14 cellular contexts compared by ENCODE assay signal in the genomic region with DNA sequence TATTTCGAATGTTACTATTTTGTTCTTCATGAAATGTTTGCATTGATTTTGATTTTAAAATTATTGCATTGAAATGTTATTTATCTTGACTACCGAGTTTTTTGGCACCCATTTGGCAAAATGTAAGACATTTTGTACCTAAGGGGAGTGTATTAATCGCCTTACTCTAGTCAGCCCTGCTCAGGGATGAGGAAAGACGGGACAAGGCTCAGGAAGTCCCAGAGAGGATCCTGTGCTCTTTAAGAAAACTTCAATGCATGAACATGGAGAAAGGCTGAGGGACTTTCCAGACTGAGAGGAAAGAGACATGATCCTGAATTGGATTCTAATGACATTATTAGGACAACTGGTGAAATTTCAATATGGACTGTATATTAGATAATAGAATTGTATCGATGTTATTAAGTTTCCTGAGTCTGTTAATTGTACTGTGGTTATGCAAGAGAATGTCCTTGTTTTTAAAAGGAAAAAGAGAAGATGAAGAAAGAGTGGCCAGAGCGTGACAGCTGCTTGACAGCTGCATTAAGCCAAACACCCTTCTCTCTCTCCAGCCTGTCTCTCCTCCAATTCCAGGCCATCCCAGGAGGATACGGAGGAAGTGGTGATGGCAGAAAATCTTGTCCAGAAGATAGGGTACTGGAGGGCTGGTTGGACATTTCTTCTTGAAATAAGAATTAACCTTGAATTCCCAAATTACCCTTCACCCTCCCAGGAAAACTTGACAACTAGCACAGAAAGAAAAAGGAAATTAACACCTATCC.
DNase-seq lines count a peak whose midpoint lies in the region; ATAC-seq and TF ChIP-seq lines count a peak whose summit lies in the region.
"Had no signal": no experiment of that assay in that cellular context is flagged by ENCODE, and none has a peak within 500 bp of the region (broad histone marks: within the 10 kb centered on the region; RNA-seq: fewer than 3 reads in every experiment).

No MANE protein-coding gene starts in this region.

- H3K4me1 Mint-ChIP-seq in WTC11, result peaks cover 33% of the 10 kb centered on the region

- no peak for TF ChIP-seq CTCF in upper lobe of right lung (IDR thresholded peaks at IDR 0.05)
- no peak for TF ChIP-seq CTCF in WTC11 (IDR thresholded peaks at IDR 0.05)

- H3K4me3 Mint-ChIP-seq in WTC11, result no peak overlapping the region
- H3K4me3 Mint-ChIP-seq: activated naive CD8-positive, alpha-beta T cell treated with anti-CD3 and anti-CD28 coated beads, Interleukin-2, amount 10 ng/mL, durations not matched to agents 7 days and 5 days had no signal

- H3K27me3 ChIP-seq in mucosa of rectum (ENCODE audit: control insufficient read depth in 2 of 2, insufficient read depth in 2 of 2, low read length in 2 of 2) (no peaks in the 10 kb centered on the region), upper lobe of right lung (no peaks in the 10 kb centered on the region)

- no peak for ATAC-seq in upper lobe of right lung
- no peak for ATAC-seq in left colon
- ATAC-seq in GM19351 (IDR thresholded peaks at IDR 0.05; ENCODE audit: unreplicated experiment), result no peak
- ATAC-seq in WTC11, result no peak

- peaks cover 7 to 14% of the 10 kb centered on the region in 2 donors for H3K36me3 ChIP-seq in mucosa of rectum (ENCODE audit: control insufficient read depth in 2 of 2, insufficient read depth in 2 of 2, low read length in 2 of 2)
- H3K36me3 ChIP-seq in upper lobe of right lung, result no peaks in the 10 kb centered on the region

- no peaks in the 10 kb centered on the region for H3K27me3 Mint-ChIP-seq in WTC11 (ENCODE audit: low read depth)

- H3K4me1 ChIP-seq in mucosa of rectum (ENCODE audit: control insufficient read depth in 2 of 2, insufficient read depth in 2 of 2, low read length in 2 of 2), result peaks cover 16 to 20% of the 10 kb centered on the region in 2 donors
- H3K4me1 ChIP-seq in upper lobe of right lung, result peaks cover 20% of the 10 kb centered on the region

- H3K9ac ChIP-seq in mucosa of rectum (ENCODE audit: low read depth in 1 of 2, low read length in 2 of 2), result no peak overlapping the region

- no peaks in the 10 kb centered on the region for H3K9me3 Mint-ChIP-seq in WTC11
- H3K9me3 Mint-ChIP-seq: activated naive CD8-positive, alpha-beta T cell treated with anti-CD3 and anti-CD28 coated beads, Interleukin-2, amount 10 ng/mL, durations not matched to agents 7 days and 5 days had no signal

- DNase-seq in RPMI7951 (ENCODE audit: low read depth), result peak; percentile 80
- peak; percentile 46 for DNase-seq in fibroblast of peridontal ligament (ENCODE audit: extremely low read depth)
- no peak for DNase-seq in upper lobe of right lung
- DNase-seq in left colon, result no peak
- DNase-seq in NCI-H524 (lab: John Stamatoyannopoulos, UW), result no peak
- DNase-seq in WTC11 (ENCODE audit: low spot score), result no peak
- DNase-seq: activated CD8-positive, alpha-beta memory T cell treated with anti-CD3 and anti-CD28 coated beads for 24 hours; activated naive CD8-positive, alpha-beta T cell treated with anti-CD3 and anti-CD28 coated beads, Interleukin-2, amount 10 ng/mL, durations not matched to agents 7 days and 5 days; DMS53; OCI-M1; stimulated activated CD4-positive, alpha-beta T cell treated with anti-CD3 and anti-CD28 coated beads, Interleukin-1b, Interleukin-23, amount 100 ng/mL, for 48 hours; stimulated activated naive CD4-positive, alpha-beta T cell had no signal

- intact Hi-C loops in upper lobe of right lung (cut with DNase I), result no loop called here
- intact Hi-C loops in left colon (cut with DNase I, micrococcal nuclease), result no loop called here

- CTCF ChIA-PET in WTC11 (lab: Charles Lee), result no interaction called here

- peak overlapping the region; percentile 38 to 60 for H3K27ac ChIP-seq in mucosa of rectum (ENCODE audit: low read depth in 2 of 2, low read length in 2 of 2)
- H3K27ac ChIP-seq in upper lobe of right lung, result peak overlapping the region; percentile 73

- no peaks in the 10 kb centered on the region for H3K36me3 Mint-ChIP-seq in WTC11
- H3K36me3 Mint-ChIP-seq: activated naive CD8-positive, alpha-beta T cell treated with anti-CD3 and anti-CD28 coated beads, Interleukin-2, amount 10 ng/mL, durations not matched to agents 7 days and 5 days had no signal

- no peak overlapping the region for H3K27ac Mint-ChIP-seq in WTC11
- H3K27ac Mint-ChIP-seq: activated naive CD8-positive, alpha-beta T cell treated with anti-CD3 and anti-CD28 coated beads, Interleukin-2, amount 10 ng/mL, durations not matched to agents 7 days and 5 days had no signal

- no peak overlapping the region for H3K4me3 ChIP-seq in mucosa of rectum (ENCODE audit: low read length in 2 of 2)
- H3K4me3 ChIP-seq in upper lobe of right lung, result no peak overlapping the region

- POLR2A ChIA-PET in WTC11 (lab: Charles Lee), result no interaction called here

- H3K9me3 ChIP-seq in mucosa of rectum (ENCODE audit: control insufficient read depth in 2 of 2, low read length in 2 of 2) (no peaks in the 10 kb centered on the region), upper lobe of right lung (no peaks in the 10 kb centered on the region)

TF ChIP-seq in WTC11, 78 proteins besides CTCF, POLR2A, EP300 and RAD21:
- TF ChIP-seq HMGXB4 (CRISPR knock-in tag; IDR thresholded peaks at IDR 0.05) (no peak), ZNF138 (CRISPR knock-in tag; conservative IDR thresholded peaks at IDR 0.05) (no peak), ZMAT4 (CRISPR knock-in tag; IDR thresholded peaks at IDR 0.05) (no peak), NR2C2 (CRISPR knock-in tag; IDR thresholded peaks at IDR 0.05) (no peak), ZNF263 (CRISPR knock-in tag; IDR thresholded peaks at IDR 0.05; ENCODE audit: low read depth) (no peak), ZNF416 (CRISPR knock-in tag; IDR thresholded peaks at IDR 0.05) (no peak), SP1 (CRISPR knock-in tag; conservative IDR thresholded peaks at IDR 0.05) (no peak), ATF3 (CRISPR knock-in tag; conservative IDR thresholded peaks at IDR 0.05) (no peak), KAT7 (CRISPR knock-in tag; IDR thresholded peaks at IDR 0.05; ENCODE audit: borderline replicate concordance) (no peak), TEAD4 (CRISPR knock-in tag; IDR thresholded peaks at IDR 0.05) (no peak)
- TF ChIP-seq, protein P1, sequence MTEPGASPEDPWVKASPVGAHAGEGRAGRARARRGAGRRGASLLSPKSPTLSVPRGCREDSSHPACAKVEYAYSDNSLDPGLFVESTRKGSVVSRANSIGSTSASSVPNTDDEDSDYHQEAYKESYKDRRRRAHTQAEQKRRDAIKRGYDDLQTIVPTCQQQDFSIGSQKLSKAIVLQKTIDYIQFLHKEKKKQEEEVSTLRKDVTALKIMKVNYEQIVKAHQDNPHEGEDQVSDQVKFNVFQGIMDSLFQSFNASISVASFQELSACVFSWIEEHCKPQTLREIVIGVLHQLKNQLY (CRISPR knock-in tag; IDR thresholded peaks at IDR 0.05), result no peak
- TF ChIP-seq, protein P2, sequence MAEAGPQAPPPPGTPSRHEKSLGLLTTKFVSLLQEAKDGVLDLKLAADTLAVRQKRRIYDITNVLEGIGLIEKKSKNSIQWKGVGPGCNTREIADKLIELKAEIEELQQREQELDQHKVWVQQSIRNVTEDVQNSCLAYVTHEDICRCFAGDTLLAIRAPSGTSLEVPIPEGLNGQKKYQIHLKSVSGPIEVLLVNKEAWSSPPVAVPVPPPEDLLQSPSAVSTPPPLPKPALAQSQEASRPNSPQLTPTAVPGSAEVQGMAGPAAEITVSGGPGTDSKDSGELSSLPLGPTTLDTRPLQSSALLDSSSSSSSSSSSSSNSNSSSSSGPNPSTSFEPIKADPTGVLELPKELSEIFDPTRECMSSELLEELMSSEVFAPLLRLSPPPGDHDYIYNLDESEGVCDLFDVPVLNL (CRISPR knock-in tag; IDR thresholded peaks at IDR 0.05; ENCODE audit: borderline replicate concordance, low read depth), result no peak
- TF ChIP-seq, protein P3, sequence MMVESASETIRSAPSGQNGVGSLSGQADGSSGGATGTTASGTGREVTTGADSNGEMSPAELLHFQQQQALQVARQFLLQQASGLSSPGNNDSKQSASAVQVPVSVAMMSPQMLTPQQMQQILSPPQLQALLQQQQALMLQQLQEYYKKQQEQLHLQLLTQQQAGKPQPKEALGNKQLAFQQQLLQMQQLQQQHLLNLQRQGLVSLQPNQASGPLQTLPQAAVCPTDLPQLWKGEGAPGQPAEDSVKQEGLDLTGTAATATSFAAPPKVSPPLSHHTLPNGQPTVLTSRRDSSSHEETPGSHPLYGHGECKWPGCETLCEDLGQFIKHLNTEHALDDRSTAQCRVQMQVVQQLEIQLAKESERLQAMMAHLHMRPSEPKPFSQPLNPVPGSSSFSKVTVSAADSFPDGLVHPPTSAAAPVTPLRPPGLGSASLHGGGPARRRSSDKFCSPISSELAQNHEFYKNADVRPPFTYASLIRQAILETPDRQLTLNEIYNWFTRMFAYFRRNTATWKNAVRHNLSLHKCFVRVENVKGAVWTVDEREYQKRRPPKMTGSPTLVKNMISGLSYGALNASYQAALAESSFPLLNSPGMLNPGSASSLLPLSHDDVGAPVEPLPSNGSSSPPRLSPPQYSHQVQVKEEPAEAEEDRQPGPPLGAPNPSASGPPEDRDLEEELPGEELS (CRISPR knock-in tag; IDR thresholded peaks at IDR 0.05), result no peak
TF ChIP-seq in WTC11: peak in this region for 0.

Comparison
In these comparisons a context has a peak if more than half of its experiments do, and no peak if none do; other contexts are left out.
1. DNase-seq: peak in RPMI7951 (single experiment) and fibroblast of peridontal ligament (single experiment); none in upper lobe of right lung (single experiment), left colon (0 of 2), NCI-H524 (0 of 2) and WTC11 (single experiment).